8 cellular contexts compared by ENCODE assay signal in genomic region chr3:13494463-13495350, GRCh38. TPM values are rescaled to one million over a fixed set of nuclear protein-coding genes. Genes with fewer than 3 reads are reported as not detected.
DNase-seq lines count a peak whose midpoint lies in the region; ATAC-seq and TF ChIP-seq lines count a peak whose summit lies in the region.

No MANE protein-coding gene starts in this region.

- no peaks in the 10 kb centered on the region for H3K79me2 ChIP-seq in KMS-11 (ENCODE audit: insufficient read depth, low read depth)

- H3K27ac ChIP-seq in C4-2B (no peak overlapping the region), KMS-11 (no peak overlapping the region), lower lobe of right lung (no peak overlapping the region)

- DNase-seq in lower lobe of right lung (peak; percentile 48), NCI-H1436 treated with DMSO at 0.1 percent for 48 hours (lab: John Stamatoyannopoulos, UW) (no peak)

- H3K4me3 Mint-ChIP-seq in brain = no peak overlapping the region

- peaks cover 20% of the 10 kb centered on the region for H3K4me1 Mint-ChIP-seq in brain

- peaks cover 2% of the 10 kb centered on the region for H3K27me3 Mint-ChIP-seq in brain

- H4K20me1 ChIP-seq in KMS-11 (ENCODE audit: insufficient read depth) = no peaks in the 10 kb centered on the region

- peak; percentile 71 for TF ChIP-seq CTCF in C4-2B (conservative IDR thresholded peaks at IDR 0.05)
- TF ChIP-seq CTCF in KMS-11 (conservative IDR thresholded peaks at IDR 0.05; ENCODE audit: low read depth, low read length) = peak; percentile 66
- TF ChIP-seq CTCF in brain (conservative IDR thresholded peaks at IDR 0.05) = peak; percentile 51 to 72
- TF ChIP-seq CTCF in lower lobe of right lung (IDR thresholded peaks at IDR 0.05) = peak; percentile 42

- H3K27me3 ChIP-seq in KMS-11 (ENCODE audit: insufficient read depth, low read depth) = no peaks in the 10 kb centered on the region
- no peaks in the 10 kb centered on the region for H3K27me3 ChIP-seq in lower lobe of right lung (ENCODE audit: low read depth)

- H3K36me3 Mint-ChIP-seq in brain = peaks cover 20% of the 10 kb centered on the region

- H3K4me3 ChIP-seq in KMS-11 (IDR thresholded peaks at IDR 0.05; ENCODE audit: insufficient read depth, low read depth, low read length) (no peak overlapping the region), lower lobe of right lung (no peak overlapping the region)

- intact Hi-C loops in lower lobe of right lung (cut with DNase I) = loop anchor here (5.0 kb wide), 1 partner anchor 153 kb away; no protein-coding TSS in a partner anchor

- H3K9me3 Mint-ChIP-seq in brain = peaks cover 0 to 14% (median 5%) of the 10 kb centered on the region in 5 experiments

- H3K9me3 ChIP-seq in lower lobe of right lung = no peaks in the 10 kb centered on the region

- H3K4me1 ChIP-seq in KMS-11 (ENCODE audit: low read depth, poor library complexity, severe bottlenecking) (peaks cover 20% of the 10 kb centered on the region), lower lobe of right lung (peaks cover 10% of the 10 kb centered on the region)

- H2AFZ ChIP-seq in KMS-11 (ENCODE audit: low read depth) = no peak overlapping the region

- H3K4me2 ChIP-seq in KMS-11 = no peak overlapping the region

- peak overlapping the region in 1 of 5 experiments; percentile 79 for H3K27ac Mint-ChIP-seq in brain

- H3K9ac ChIP-seq in KMS-11 = no peak overlapping the region

- ATAC-seq in lower lobe of right lung = peak in 1 of 2 donors; percentile 19
- ATAC-seq in GM21528 (IDR thresholded peaks at IDR 0.05; ENCODE audit: low FRiP score, unreplicated experiment) = no peak
- no peak for ATAC-seq in HG03439 (IDR thresholded peaks at IDR 0.05; ENCODE audit: unreplicated experiment)
- no peak for ATAC-seq in HG02759 (IDR thresholded peaks at IDR 0.05; ENCODE audit: unreplicated experiment)

- no peaks in the 10 kb centered on the region for H3K36me3 ChIP-seq in KMS-11 (ENCODE audit: insufficient read depth)
- H3K36me3 ChIP-seq in lower lobe of right lung = peaks cover 13% of the 10 kb centered on the region

RNA-seq across cellular contexts. Expression of gene HDAC11, which starts 14.6 kb away (rescaled TPM):
- 54.1 TPM for polyA plus RNA-seq in brain (ENCODE audit: insufficient read depth, low read depth, low replicate concordance)
- total RNA-seq in lower lobe of right lung = 18.2 TPM

RNA-seq across cellular contexts. Expression of gene FBLN2, which starts 54.2 kb away (rescaled TPM):
- 3.6 TPM for polyA plus RNA-seq in brain (ENCODE audit: insufficient read depth, low read depth, low replicate concordance)
- total RNA-seq in lower lobe of right lung = 40.8 TPM
